24 cellular contexts compared by ENCODE assay signal in genomic region chr1:71656902-71657301, GRCh38.
DNase-seq lines count a peak whose midpoint lies in the region; ATAC-seq and TF ChIP-seq lines count a peak whose summit lies in the region.
"Had no signal": no experiment of that assay in that cellular context is flagged by ENCODE, and none has a peak within 500 bp of the region (broad histone marks: within the 10 kb centered on the region; RNA-seq: fewer than 3 reads in every experiment).

No MANE protein-coding gene starts in this region.

- intact Hi-C loops in IMR-90 (cut with micrococcal nuclease) (no loop called here), lower lobe of right lung (cut with DNase I) (no loop called here), spleen (cut with DNase I; ENCODE audit: low total_unique reads) (no loop called here)

- POLR2A ChIA-PET in IMR-90 (lab: Charles Lee; ENCODE audit: unreplicated experiment): no interaction called here

- H3K4me1 ChIP-seq in IMR-90 (ENCODE audit: control insufficient read depth, insufficient read depth, low read length) (peaks cover 2% of the 10 kb centered on the region), lower lobe of right lung (no peaks in the 10 kb centered on the region), spleen (no peaks in the 10 kb centered on the region)

- H2BK120ac ChIP-seq in IMR-90 (ENCODE audit: low read depth, low read length): no peak overlapping the region

- H4K91ac ChIP-seq in IMR-90 (ENCODE audit: insufficient read depth, low read depth, low read length): no peak overlapping the region

- in situ Hi-C loops in IMR-90 (cut with MboI; ENCODE audit: low sequenced_read_pairs): no loop called here

- H3K27ac ChIP-seq in IMR-90 (ENCODE audit: insufficient read depth, low read length) (no peak overlapping the region), lower lobe of right lung (no peak overlapping the region), spleen (no peak overlapping the region)
- H3K27ac ChIP-seq: 22Rv1, C4-2B, KMS-11 had no signal

- DNase-seq in AG08395 (ENCODE audit: low spot score): peak; percentile 42
- DNase-seq in IMR-90: peak; percentile 50
- DNase-seq in fibroblast of gingiva (ENCODE audit: low read depth): peak; percentile 70
- DNase-seq in iris pigment epithelial cell (ENCODE audit: low read depth): peak; percentile 8
- no peak for DNase-seq in OCI-M1 (lab: John Stamatoyannopoulos, UW)
- DNase-seq in lower lobe of right lung: no peak
- no peak for DNase-seq in spleen
- DNase-seq: ACHN; CD8-positive, alpha-beta memory T cell; H7; NCI-H1694; NCI-H2081; NCI-H2171; NCI-H345; NCI-H524; NCI-H774; NK-92 treated with Interleukin-12 subunit alpha and Interleukin-12 subunit beta, amount 100 ng/mL, for 24 hours; SIG-M5; SK-N-SH had no signal

- no peaks in the 10 kb centered on the region; a peak in 1 of 4 replicates for H3K79me1 ChIP-seq in IMR-90 (ENCODE audit: low read depth in 1 of 2, low read length in 2 of 2)

- no peaks in the 10 kb centered on the region for H3K36me3 ChIP-seq in IMR-90 (ENCODE audit: control insufficient read depth, insufficient read depth, low read length)
- H3K36me3 ChIP-seq in lower lobe of right lung: no peaks in the 10 kb centered on the region
- no peaks in the 10 kb centered on the region for H3K36me3 ChIP-seq in spleen

- H3K9me3 ChIP-seq in IMR-90 (ENCODE audit: control insufficient read depth, insufficient read depth, low read length) (peaks cover 2% of the 10 kb centered on the region; the same call in 1 of the 2 replicates), lower lobe of right lung (no peaks in the 10 kb centered on the region), spleen (no peaks in the 10 kb centered on the region)
- H3K9me3 ChIP-seq: SK-N-SH had no signal

- TF ChIP-seq POLR2A in IMR-90 (IDR thresholded peaks at IDR 0.05; ENCODE audit: low read depth, low read length): no peak
- TF ChIP-seq POLR2A in spleen (IDR thresholded peaks at IDR 0.05): no peak

- TF ChIP-seq RAD21 in IMR-90 (IDR thresholded peaks at IDR 0.05; ENCODE audit: low read length): no peak

- H4K20me1 ChIP-seq in IMR-90 (ENCODE audit: insufficient read depth, low read length): no peaks in the 10 kb centered on the region

- CTCF ChIA-PET in IMR-90 (lab: Yijun Ruan, JAX): interaction anchor here (0.6 kb wide), 1 partner anchor 260 kb away, joined by 3 read pairs; no protein-coding TSS in a partner anchor

- no peak overlapping the region for H3K56ac ChIP-seq in IMR-90 (ENCODE audit: extremely low read depth, insufficient read depth, low read length)

- no peak overlapping the region for H2AK5ac ChIP-seq in IMR-90 (ENCODE audit: low read depth, low read length)

- H3K4me2 ChIP-seq in IMR-90 (ENCODE audit: low read depth, low read length): no peak overlapping the region
- H3K4me2 ChIP-seq: KMS-11, SK-N-SH had no signal

- peak; percentile 79 for ATAC-seq in IMR-90 (ENCODE audit: low read depth)
- no peak for ATAC-seq in HG02610 (IDR thresholded peaks at IDR 0.05; ENCODE audit: unreplicated experiment)
- ATAC-seq in lower lobe of right lung: no peak
- ATAC-seq: Panc1 had no signal

- H3K9me1 ChIP-seq in IMR-90 (ENCODE audit: insufficient read depth, low read length): no peaks in the 10 kb centered on the region

- dilution Hi-C loops in IMR-90 (cut with HindIII; ENCODE audit: low sequenced_read_pairs, unreplicated experiment): no loop called here

- H2BK15ac ChIP-seq in IMR-90 (ENCODE audit: low read depth, low read length): no peak overlapping the region

- H2BK5ac ChIP-seq in IMR-90 (ENCODE audit: low read depth, low read length, poor library complexity, severe bottlenecking): no peak overlapping the region

- H3K23ac ChIP-seq in IMR-90 (ENCODE audit: low read depth, low read length): no peak overlapping the region

- WGBS in IMR-90 (ENCODE audit: extremely low coverage in 2 of 2, insufficient read length in 1 of 2), 2 experiments: no CpG with 5 or more reads among the region's 1 CpG
- WGBS in spleen, 5 donors: 88 to 98% (median 95%) methylated on average over 1 of the region's 1 CpG

- H3K27me3 ChIP-seq in IMR-90 (ENCODE audit: control insufficient read depth, insufficient read depth, low read length) (no peaks in the 10 kb centered on the region), lower lobe of right lung (ENCODE audit: low read depth) (no peaks in the 10 kb centered on the region), spleen (replicated peaks in 1 of 7) (no peaks in the 10 kb centered on the region)

- H4K5ac ChIP-seq in IMR-90 (ENCODE audit: low read depth, low read length): no peak overlapping the region

- H4K8ac ChIP-seq in IMR-90 (ENCODE audit: low read depth in 2 of 2, low read length in 2 of 2): no peak overlapping the region

- H3K14ac ChIP-seq in IMR-90 (replicated peaks; ENCODE audit: low read depth, low read length): no peak overlapping the region

- no peak overlapping the region for H3K4me3 ChIP-seq in IMR-90 (ENCODE audit: insufficient read depth, low read depth, low read length)
- no peak overlapping the region for H3K4me3 ChIP-seq in lower lobe of right lung
- H3K4me3 ChIP-seq in spleen: no peak overlapping the region

- no peak overlapping the region for H2AFZ ChIP-seq in IMR-90 (replicated peaks; ENCODE audit: low read length, poor library complexity)

- no peak overlapping the region for H3K18ac ChIP-seq in IMR-90 (ENCODE audit: low read depth, low read length)

- H3K9ac ChIP-seq in IMR-90 (ENCODE audit: low read depth, low read length): no peak overlapping the region
- H3K9ac ChIP-seq: KMS-11, SK-N-SH had no signal

- no peak overlapping the region for H2AK9ac ChIP-seq in IMR-90 (replicated peaks; ENCODE audit: low read depth, low read length, poor library complexity)

- no peak overlapping the region for H2BK20ac ChIP-seq in IMR-90 (ENCODE audit: low read depth, low read length)

- TF ChIP-seq CTCF in IMR-90 (conservative IDR thresholded peaks at IDR 0.05; ENCODE audit: low read depth, low read length): no peak
- no peak for TF ChIP-seq CTCF in lower lobe of right lung (IDR thresholded peaks at IDR 0.05)
- TF ChIP-seq CTCF in spleen (IDR thresholded peaks at IDR 0.05 in 8 of 11, conservative IDR thresholded peaks at IDR 0.05 in 3 of 11): no peak

- no TSS peak for BruUV-seq in IMR-90 (replicated peaks; lab: Mats Ljungman, UMichigan)

- no peak overlapping the region for H3K4ac ChIP-seq in IMR-90 (ENCODE audit: low read depth, low read length)

TF ChIP-seq in IMR-90, 13 proteins besides CTCF, POLR2A, EP300 and RAD21:
- no peak for TF ChIP-seq FOS (IDR thresholded peaks at IDR 0.05; ENCODE audit: low read depth, low read length)
- TF ChIP-seq CEBPB (IDR thresholded peaks at IDR 0.05; ENCODE audit: low read depth, low read length): peak; percentile 57; the same call in 1 of the 2 replicates

Comparison
In these comparisons a context has a peak if more than half of its experiments do, and no peak if none do; other contexts are left out.
1. DNase-seq: peak in AG08395 (single experiment), IMR-90 (single experiment), fibroblast of gingiva (single experiment) and iris pigment epithelial cell (single experiment); none in OCI-M1 (single experiment), lower lobe of right lung (single experiment) and spleen (single experiment).